In genomic region chr21:41466024-41466820, GRCh38 we compare ENCODE assay signal across 19 cellular contexts. TPM values are rescaled to one million over a fixed set of nuclear protein-coding genes. Genes with fewer than 3 reads are reported as not detected.
DNase-seq lines count a peak whose midpoint lies in the region; ATAC-seq and TF ChIP-seq lines count a peak whose summit lies in the region.
"Had no signal": no experiment of that assay in that cellular context is flagged by ENCODE, and none has a peak within 500 bp of the region (broad histone marks: within the 10 kb centered on the region; RNA-seq: fewer than 3 reads in every experiment).

No MANE protein-coding gene starts in this region.

- intact Hi-C loops in stomach (cut with DNase I; ENCODE audit: low total_unique reads) (no loop called here), cardiac septum (cut with DNase I) (no loop called here)

- H3K14ac ChIP-seq in mesenchymal stem cell (ENCODE audit: low read length in 2 of 2): no peak overlapping the region

- H3K79me1 ChIP-seq in mesenchymal stem cell (replicated peaks; ENCODE audit: low read length, poor library complexity, severe bottlenecking): no peaks in the 10 kb centered on the region

- TF ChIP-seq CTCF in stomach (IDR thresholded peaks at IDR 0.05): no peak

- peaks cover 14 to 31% of the 10 kb centered on the region in 2 experiments for H3K27me3 ChIP-seq in mesenchymal stem cell (ENCODE audit: control insufficient read depth in 1 of 2, insufficient read depth in 1 of 2, low read length in 2 of 2)
- H3K27me3 ChIP-seq in stomach: peaks cover 0 to under 1% (median 0%) of the 10 kb centered on the region in 3 donors
- H3K27me3 ChIP-seq: BLaER1 treated with 17β-estradiol and CSF1 and Interleukin-3, amounts not matched to agents 10 nM and 100 nM had no signal

- no peak overlapping the region for H3K23ac ChIP-seq in mesenchymal stem cell (ENCODE audit: low read length in 2 of 2)

- H3K27ac ChIP-seq in mesenchymal stem cell (ENCODE audit: low read length, poor library complexity, severe bottlenecking) (no peak overlapping the region), stomach (peak overlapping the region; percentile 43 to 74 (median 72))
- H3K27ac ChIP-seq: BLaER1 treated with 17β-estradiol and CSF1 and Interleukin-3, amounts not matched to agents 10 nM and 100 nM; PC-9 had no signal

- no peak for TF ChIP-seq POLR2A in stomach (IDR thresholded peaks at IDR 0.05)

- no peak overlapping the region for H2AK5ac ChIP-seq in mesenchymal stem cell (ENCODE audit: low read length, severe bottlenecking)

- no peaks in the 10 kb centered on the region for H3K9me3 ChIP-seq in mesenchymal stem cell (ENCODE audit: control insufficient read depth, low read length)
- H3K9me3 ChIP-seq in stomach: no peaks in the 10 kb centered on the region
- H3K9me3 ChIP-seq: HAP-1 had no signal

- H2BK15ac ChIP-seq in mesenchymal stem cell (ENCODE audit: low read depth, poor library complexity, severe bottlenecking): no peak overlapping the region

- peaks cover 21% of the 10 kb centered on the region for H3K4me1 ChIP-seq in mesenchymal stem cell (ENCODE audit: control insufficient read depth, insufficient read depth, low read depth, low read length)
- peaks cover 11 to 82% (median 39%) of the 10 kb centered on the region in 4 donors for H3K4me1 ChIP-seq in stomach
- H3K4me1 ChIP-seq: HAP-1 had no signal

- H3K36me3 ChIP-seq in mesenchymal stem cell (ENCODE audit: control insufficient read depth in 1 of 2, insufficient read depth in 2 of 2, low read depth in 1 of 2, low read length in 2 of 2) (no peaks in the 10 kb centered on the region), stomach (peaks cover 26 to 69% (median 59%) of the 10 kb centered on the region in 4 donors)
- H3K36me3 ChIP-seq: BLaER1 treated with 17β-estradiol and CSF1 and Interleukin-3, amounts not matched to agents 10 nM and 100 nM; HAP-1 had no signal

- H2BK5ac ChIP-seq in mesenchymal stem cell (ENCODE audit: low read depth, low read length, poor library complexity, severe bottlenecking): no peak overlapping the region

- no peak overlapping the region for H2AFZ ChIP-seq in mesenchymal stem cell (ENCODE audit: low read depth, low read length)
- H2AFZ ChIP-seq: PC-9 had no signal

- DNase-seq in activated effector memory CD4-positive, alpha-beta T cell treated with anti-CD3 and anti-CD28 coated beads, Interleukin-2, amount 50 U/mL, for 16 hours: peak; percentile 39
- no peak for DNase-seq in activated effector memory CD4-positive, alpha-beta T cell treated with Interleukin-2 at 50 U/mL for 16 hours
- DNase-seq in astrocyte of the hippocampus (ENCODE audit: low read depth, low spot score) (peak; percentile 31), mesenchymal stem cell (no peak), stomach (no peak), cardiac septum (ENCODE audit: low spot score) (no peak), activated gamma-delta T cell (lab: John Stamatoyannopoulos, UW) (no peak)
- DNase-seq: 8988T; DMS153; NCI-H1436 treated with DMSO at 0.1 percent for 48 hours; NCI-H226; NK-92 treated with Interleukin-12 subunit alpha and Interleukin-12 subunit beta, amount 100 ng/mL, for 24 hours; PC-9; Right ventricle myocardium superior had no signal

- H2BK120ac ChIP-seq in mesenchymal stem cell (ENCODE audit: low read depth, low read length): no peak overlapping the region

- H4K8ac ChIP-seq in mesenchymal stem cell (ENCODE audit: low read length): no peak overlapping the region

- H3K9ac ChIP-seq in mesenchymal stem cell (ENCODE audit: low read length): no peak overlapping the region
- H3K9ac ChIP-seq: BLaER1 treated with 17β-estradiol and CSF1 and Interleukin-3, amounts not matched to agents 10 nM and 100 nM had no signal

- no peak for ATAC-seq in HG03159 (IDR thresholded peaks at IDR 0.05; ENCODE audit: unreplicated experiment)

- peak overlapping the region in 1 of 2 experiments; percentile 32 for H2BK12ac ChIP-seq in mesenchymal stem cell (ENCODE audit: low read length in 2 of 2)

- H3K4me3 ChIP-seq in mesenchymal stem cell (ENCODE audit: insufficient read depth in 1 of 2, low read depth in 1 of 2, low read length in 2 of 2) (no peak overlapping the region), stomach (no peak overlapping the region)
- H3K4me3 ChIP-seq: BLaER1 treated with 17β-estradiol and CSF1 and Interleukin-3, amounts not matched to agents 10 nM and 100 nM; GM12878; HAP-1; PC-9 had no signal

- WGBS in mesenchymal stem cell: 89% methylated on average over 23 of the region's 23 CpGs
- 35 to 67% (median 52%) methylated on average over 15 to 23 of the region's 23 CpGs for WGBS in stomach, 5 donors

- no peak overlapping the region for H3K18ac ChIP-seq in mesenchymal stem cell (ENCODE audit: low read depth in 1 of 2, low read length in 2 of 2)

- no peak for TF ChIP-seq EP300 in stomach (IDR thresholded peaks at IDR 0.05)

- H3K4me2 ChIP-seq in mesenchymal stem cell (ENCODE audit: low read length, poor library complexity, severe bottlenecking): no peak overlapping the region
- H3K4me2 ChIP-seq: PC-9 had no signal

- peak overlapping the region; percentile 36 for H4K91ac ChIP-seq in mesenchymal stem cell (ENCODE audit: low read length)

- H3K4ac ChIP-seq in mesenchymal stem cell (ENCODE audit: low read depth in 1 of 2, low read length in 2 of 2): no peak overlapping the region

RNA-seq across cellular contexts. Expression of gene MX1, which starts 40.2 kb away (rescaled TPM):
- 6.6 TPM for polyA plus RNA-seq in mesenchymal stem cell (2013, experiment 1 of 2)
- polyA plus RNA-seq in mesenchymal stem cell (2013, experiment 2 of 2): 6.5 TPM
- total RNA-seq in stomach (100 to 1,000 TPM in 2 of 5 donors, 10 to 100 TPM in 3; 15.1 to 125 (median 66.9) TPM), cardiac septum (11.0 TPM)
- polyA plus RNA-seq in stomach: 10 to 100 TPM; 11.4 to 25.2 (median 25.1) TPM
- total RNA-seq: G401 had no signal

RNA-seq across cellular contexts. Expression of gene TMPRSS2, which starts 41.7 kb away (rescaled TPM):
- 0.08 TPM for polyA plus RNA-seq in mesenchymal stem cell (2013, experiment 1 of 2)
- 0.04 TPM for polyA plus RNA-seq in mesenchymal stem cell (2013, experiment 2 of 2)
- total RNA-seq in stomach (100 to 1,000 TPM; 102 to 554 (median 195) TPM), cardiac septum (not detected)
- polyA plus RNA-seq in stomach: 100 to 1,000 TPM in 1 of 3 donors, 10 to 100 TPM in 2; 58.2 to 106 (median 59.2) TPM
- total RNA-seq: G401, Right ventricle myocardium superior had no signal

Comparison
In these comparisons a context has a peak if more than half of its experiments do, and no peak if none do; other contexts are left out.
1. DNase-seq: peak in activated effector memory CD4-positive, alpha-beta T cell treated with anti-CD3 and anti-CD28 coated beads, Interleukin-2, amount 50 U/mL, for 16 hours (single experiment) and astrocyte of the hippocampus (single experiment); none in activated effector memory CD4-positive, alpha-beta T cell treated with Interleukin-2 at 50 U/mL for 16 hours (single experiment), mesenchymal stem cell (single experiment), stomach (single experiment), cardiac septum (single experiment) and activated gamma-delta T cell (single experiment).
2. RNA of gene TMPRSS2, which starts 41.7 kb away (total RNA-seq): 102 to 554 TPM in stomach; not detected in cardiac septum (single experiment); every median in the first group is over 100 times any median in the second.